ENCODE assay signal across 24 cellular contexts in genomic region chr9:128792134-128792533, GRCh38.
"Had no signal": no experiment of that assay in that cellular context is flagged by ENCODE, and none has a peak within 500 bp of the region (broad histone marks: within the 10 kb centered on the region; RNA-seq: fewer than 3 reads in every experiment).

No MANE protein-coding gene starts in this region.

- H3K27ac ChIP-seq: colonic mucosa, epithelial cell of prostate, esophagus squamous epithelium, gastrocnemius medialis, heart right ventricle, left lung, lower lobe of right lung had no signal

- H3K9me3 Mint-ChIP-seq: dendritic cell treated with granulocyte-macrophage colony-stimulating factor and Interleukin-4, amounts not matched to agents 40 ng/mL and 50 ng/mL, for 4 days; effector memory CD8-positive, alpha-beta T cell; endodermal cell; mesothelial cell of epicardium had no signal

- H3K27me3 Mint-ChIP-seq: dendritic cell treated with granulocyte-macrophage colony-stimulating factor and Interleukin-4, amounts not matched to agents 40 ng/mL and 50 ng/mL, for 4 days; effector memory CD8-positive, alpha-beta T cell had no signal

- H3K4me3 ChIP-seq: colonic mucosa, esophagus squamous epithelium, gastrocnemius medialis, heart right ventricle, left lung, lower lobe of right lung, mucosa of descending colon had no signal

- H3K4me3 Mint-ChIP-seq: dendritic cell treated with granulocyte-macrophage colony-stimulating factor and Interleukin-4, amounts not matched to agents 40 ng/mL and 50 ng/mL, for 4 days; effector memory CD8-positive, alpha-beta T cell; endodermal cell; mesothelial cell of epicardium had no signal

- ATAC-seq: effector memory CD8-positive, alpha-beta T cell; esophagus mucosa; gastrocnemius medialis; heart right ventricle; left cardiac atrium; left lung; left ventricle myocardium superior; lower lobe of right lung; mucosa of descending colon had no signal

- DNase-seq: colonic mucosa; cortex of kidney; effector CD8-positive, alpha-beta T cell; effector memory CD8-positive, alpha-beta T cell; endodermal cell; erythroblast; esophagus squamous epithelium; foreskin fibroblast; foreskin melanocyte; gastrocnemius medialis; glutamatergic neuron; head of caudate nucleus; heart right ventricle; hippocampal formation; left cardiac atrium; left lung; left ventricle myocardium superior; lower lobe of right lung; mesenchymal stem cell; mucosa of descending colon had no signal

- H3K27ac Mint-ChIP-seq: dendritic cell treated with granulocyte-macrophage colony-stimulating factor and Interleukin-4, amounts not matched to agents 40 ng/mL and 50 ng/mL, for 4 days; endodermal cell; mesothelial cell of epicardium had no signal

- H3K9me3 ChIP-seq: colonic mucosa, esophagus squamous epithelium, gastrocnemius medialis, heart right ventricle, left lung, lower lobe of right lung, mucosa of descending colon had no signal

- H3K36me3 ChIP-seq: colonic mucosa had no signal

- H3K27me3 ChIP-seq: colonic mucosa, esophagus squamous epithelium, gastrocnemius medialis, heart right ventricle, left lung had no signal
